In genomic region chr3:116339441-116340028, GRCh38 we compare ENCODE assay signal across 14 cellular contexts.
DNase-seq lines count a peak whose midpoint lies in the region; ATAC-seq, FAIRE-seq and TF ChIP-seq lines count a peak whose summit lies in the region.
"Had no signal": no experiment of that assay in that cellular context is flagged by ENCODE, and none has a peak within 500 bp of the region (broad histone marks: within the 10 kb centered on the region; RNA-seq: fewer than 3 reads in every experiment).

No MANE protein-coding gene starts in this region.

- no peaks in the 10 kb centered on the region for H3K9me3 Mint-ChIP-seq in astrocyte (ENCODE audit: unreplicated experiment)

- H3K4me2 ChIP-seq in astrocyte (ENCODE audit: low read length): no peak overlapping the region

- H3K9ac ChIP-seq in astrocyte (ENCODE audit: low read length): no peak overlapping the region

- H3K4me1 ChIP-seq in astrocyte (ENCODE audit: insufficient read depth, low read length): no peaks in the 10 kb centered on the region

- no peaks in the 10 kb centered on the region for H3K9me3 ChIP-seq in astrocyte (ENCODE audit: insufficient read depth, low read depth, low read length)
- H3K9me3 ChIP-seq: mucosa of descending colon had no signal

- no peak for TF ChIP-seq CTCF in astrocyte (IDR thresholded peaks at IDR 0.05; ENCODE audit: insufficient read depth, low read depth, low read length)

- no peaks in the 10 kb centered on the region for H3K36me3 Mint-ChIP-seq in astrocyte (ENCODE audit: low read depth, unreplicated experiment)

- peaks cover 13% of the 10 kb centered on the region for H3K4me1 Mint-ChIP-seq in astrocyte (ENCODE audit: low read depth, unreplicated experiment)
- H3K4me1 Mint-ChIP-seq: CD8-positive, alpha-beta memory T cell had no signal

- no peaks in the 10 kb centered on the region for H4K20me1 ChIP-seq in astrocyte (ENCODE audit: insufficient read depth, low read length)

- no peaks in the 10 kb centered on the region for H3K79me2 ChIP-seq in astrocyte (ENCODE audit: insufficient read depth, low read length)

- FAIRE-seq in astrocyte (lab: Jason Lieb, UNC): peak; percentile 17

- no peaks in the 10 kb centered on the region for H3K36me3 ChIP-seq in astrocyte (ENCODE audit: insufficient read depth, low read length)

- no peak overlapping the region for H3K4me3 ChIP-seq in astrocyte (ENCODE audit: insufficient read depth, low read depth, low read length)
- H3K4me3 ChIP-seq: mucosa of descending colon had no signal

- no peak for ATAC-seq in HG03045 (IDR thresholded peaks at IDR 0.05; ENCODE audit: unreplicated experiment)
- ATAC-seq in GM19463 (IDR thresholded peaks at IDR 0.05; ENCODE audit: unreplicated experiment): no peak
- ATAC-seq: mucosa of descending colon had no signal

- H3K27me3 ChIP-seq in astrocyte (ENCODE audit: insufficient read depth, low read length): no peaks in the 10 kb centered on the region

- no peak overlapping the region for H3K27ac ChIP-seq in astrocyte (ENCODE audit: low read depth, low read length)

- no peak overlapping the region for H3K4me3 Mint-ChIP-seq in astrocyte (ENCODE audit: unreplicated experiment)
- H3K4me3 Mint-ChIP-seq: CD8-positive, alpha-beta memory T cell had no signal

- H3K27me3 Mint-ChIP-seq in astrocyte (ENCODE audit: low read depth, unreplicated experiment): no peaks in the 10 kb centered on the region
- H3K27me3 Mint-ChIP-seq: CD8-positive, alpha-beta memory T cell had no signal

- peak overlapping the region; percentile 26 for H3K27ac Mint-ChIP-seq in astrocyte (ENCODE audit: unreplicated experiment)

- peak; percentile 50 for DNase-seq in GM04503 (ENCODE audit: low read depth)
- peak; percentile 80 for DNase-seq in astrocyte (ENCODE audit: low read depth)
- DNase-seq in glomerular visceral epithelial cell (ENCODE audit: extremely low spot score): peak; percentile 2
- DNase-seq in pons (ENCODE audit: low spot score): peak; percentile 45
- no peak for DNase-seq in RPMI8226
- DNase-seq in HuH-7.5 (ENCODE audit: low spot score): no peak
- DNase-seq: activated CD8-positive, alpha-beta memory T cell treated with anti-CD3 and anti-CD28 coated beads, Interleukin-2, amount 50 U/mL, for 48 hours; CD8-positive, alpha-beta memory T cell; effector CD4-positive, alpha-beta T cell; NCI-H82; SHP77 treated with DMSO at 0.1 percent for 48 hours had no signal

- no peak overlapping the region for H2AFZ ChIP-seq in astrocyte (ENCODE audit: low read depth, low read length)

Comparison
In these comparisons a context has a peak if more than half of its experiments do, and no peak if none do; other contexts are left out.
1. DNase-seq: peak in GM04503 (single experiment), astrocyte (single experiment), glomerular visceral epithelial cell (single experiment) and pons (single experiment); none in RPMI8226 (single experiment) and HuH-7.5 (single experiment).